In genomic region chr3:151327571-151328198, GRCh38 we compare ENCODE assay signal across 8 cellular contexts.
A peak's percentile ranks its signal among the peaks of the same experiment; 100 is the strongest.
DNase-seq lines count a peak whose midpoint lies in the region; ATAC-seq, FAIRE-seq and TF ChIP-seq lines count a peak whose summit lies in the region.

No MANE protein-coding gene starts in this region.

- H3K79me2 ChIP-seq in ACC112 (ENCODE audit: control insufficient read depth, insufficient read depth, low read length, unreplicated experiment) = no peaks in the 10 kb centered on the region

- intact Hi-C loops in tibial artery (cut with DNase I; ENCODE audit: low total_unique reads) = no loop called here

- no peaks in the 10 kb centered on the region for H3K9me3 ChIP-seq in tibial artery

- peak; percentile 82 for ATAC-seq in SK-N-SH treated with all-trans-retinoic acid at 6 μM for 48 hours
- no peak for ATAC-seq in GM18517 (IDR thresholded peaks at IDR 0.05; ENCODE audit: unreplicated experiment)

- H3K4me1 ChIP-seq in ACC112 (ENCODE audit: control insufficient read depth, insufficient read depth, low read length, unreplicated experiment) (peaks cover 17% of the 10 kb centered on the region), tibial artery (peaks cover 0 to 7% (median 0%) of the 10 kb centered on the region in 4 donors)

- H2AFZ ChIP-seq in ACC112 (ENCODE audit: low read length, unreplicated experiment) = peak overlapping the region; percentile 95

- FAIRE-seq in H54 (lab: Jason Lieb, UNC) = peak; percentile 41

- no peak for TF ChIP-seq POLR2A in H54 (IDR thresholded peaks at IDR 0.05; ENCODE audit: low read depth, low read length)

- TF ChIP-seq CTCF in tibial artery (IDR thresholded peaks at IDR 0.05) = peak; percentile 12 to 34

- no peaks in the 10 kb centered on the region for H3K36me3 ChIP-seq in ACC112 (ENCODE audit: insufficient read depth, low read length)
- H3K36me3 ChIP-seq in tibial artery = no peaks in the 10 kb centered on the region

- no peak for DNase-seq in H54 (ENCODE audit: insufficient read length, low spot score)
- peak; percentile 24 for DNase-seq in germinal center (ENCODE audit: low spot score)
- no peak for DNase-seq in tibial artery
- no peak for DNase-seq in NK-92 (lab: John Stamatoyannopoulos, UW; ENCODE audit: unreplicated experiment)
- no peak for DNase-seq in cortex of kidney (lab: John Stamatoyannopoulos, UW)

- H3K4me3 ChIP-seq in ACC112 (ENCODE audit: low read depth, low read length) = peak overlapping the region; percentile 44; the same call in 1 of the 2 replicates
- H3K4me3 ChIP-seq in tibial artery = peak overlapping the region in 1 of 2 donors; percentile 0

- H3K27me3 ChIP-seq in ACC112 (ENCODE audit: insufficient read depth, low read length) (no peaks in the 10 kb centered on the region), tibial artery (no peaks in the 10 kb centered on the region)

- H3K27ac ChIP-seq in ACC112 (ENCODE audit: low read depth, low read length) = no peak overlapping the region
- H3K27ac ChIP-seq in tibial artery = no peak overlapping the region

TF ChIP-seq in SK-N-SH treated with all-trans-retinoic acid at 6 μM for 48 hours, 23 proteins besides CTCF, POLR2A, EP300 and RAD21:
- TF ChIP-seq ZC3H10 (CRISPR knock-in tag; IDR thresholded peaks at IDR 0.05) (no peak), ARNTL (CRISPR knock-in tag; IDR thresholded peaks at IDR 0.05; ENCODE audit: borderline replicate concordance, low read depth) (no peak), RARB (CRISPR knock-in tag; IDR thresholded peaks at IDR 0.05) (no peak), GLIS3 (CRISPR knock-in tag; IDR thresholded peaks at IDR 0.05) (no peak), SNAI2 (CRISPR knock-in tag; IDR thresholded peaks at IDR 0.05) (no peak), TSHZ2 (CRISPR knock-in tag; IDR thresholded peaks at IDR 0.05) (no peak), ZFP3 (CRISPR knock-in tag; IDR thresholded peaks at IDR 0.05) (no peak), CREB5 (CRISPR knock-in tag; IDR thresholded peaks at IDR 0.05; ENCODE audit: low read depth) (no peak), ZNF8 (CRISPR knock-in tag; IDR thresholded peaks at IDR 0.05) (no peak), PATZ1 (CRISPR knock-in tag; IDR thresholded peaks at IDR 0.05; ENCODE audit: borderline replicate concordance) (no peak), ESRRG (CRISPR knock-in tag; IDR thresholded peaks at IDR 0.05) (no peak), ZNF565 (CRISPR knock-in tag; conservative IDR thresholded peaks at IDR 0.05; ENCODE audit: low read depth) (no peak)
